In genomic region chr17:3959295-3959899, GRCh38 we compare ENCODE assay signal across 10 cellular contexts. TPM values are rescaled to one million over a fixed set of nuclear protein-coding genes. Genes with fewer than 3 reads are reported as not detected.
DNase-seq lines count a peak whose midpoint lies in the region; ATAC-seq, FAIRE-seq and TF ChIP-seq lines count a peak whose summit lies in the region.
"Had no signal": no experiment of that assay in that cellular context is flagged by ENCODE, and none has a peak within 500 bp of the region (broad histone marks: within the 10 kb centered on the region; RNA-seq: fewer than 3 reads in every experiment).

No MANE protein-coding gene starts in this region.

- peaks cover 19% of the 10 kb centered on the region for H3K27me3 ChIP-seq in SK-N-SH (ENCODE audit: insufficient read depth)
- H3K27me3 ChIP-seq: testis had no signal

- H3K4me1 ChIP-seq in HEK293 (ENCODE audit: control insufficient read depth, insufficient read depth, low read length) (peaks cover 10% of the 10 kb centered on the region), SK-N-SH (ENCODE audit: control insufficient read depth in 1 of 2, insufficient read depth in 2 of 2, low read depth in 1 of 2, low read length in 1 of 2) (peaks cover 0 to 16% of the 10 kb centered on the region in 2 experiments; a peak in 1 of 4 replicates)

- TF ChIP-seq RAD21 in SK-N-SH (IDR thresholded peaks at IDR 0.05; ENCODE audit: low read length), result no peak

- POLR2A ChIA-PET in HEK293 (lab: Yijun Ruan, JAX), result interaction anchor here (1.0 to 1.1 kb wide), 2 partner anchors 14 to 184 kb away, joined by 3 read pairs; partner anchors contain the start of gene CYB5D2
- POLR2A ChIA-PET in SK-N-SH (lab: Yijun Ruan, JAX), result interaction anchor here (0.6 kb wide), 1 partner anchor 473 kb away, joined by 3 read pairs; no protein-coding TSS in a partner anchor

- H3K4me3 Mint-ChIP-seq in T-helper 17 cell, result peak overlapping the region; percentile 28
- H3K4me3 Mint-ChIP-seq: nephron had no signal

- H3K79me2 ChIP-seq in SK-N-SH (ENCODE audit: insufficient read depth), result no peaks in the 10 kb centered on the region

- CTCF ChIA-PET in HEK293 (lab: Yijun Ruan, JAX) (interaction anchor here (1.4 to 1.6 kb wide), 2 partner anchors 46 to 59 kb away, joined by 3 to 4 read pairs; no protein-coding TSS in a partner anchor), SK-N-SH (lab: Yijun Ruan, JAX) (interaction anchor here (0.9 to 1.2 kb wide), 2 partner anchors 11 to 115 kb away, joined by 3 to 4 read pairs; no protein-coding TSS in a partner anchor)

- H3K27ac Mint-ChIP-seq in T-helper 17 cell, result peak overlapping the region; percentile 88

- H3K27me3 Mint-ChIP-seq in T-helper 17 cell, result no peaks in the 10 kb centered on the region

- peak; percentile 92 for DNase-seq in AG08396 (ENCODE audit: low spot score)
- DNase-seq in T-helper 17 cell, result no peak
- DNase-seq in putamen (ENCODE audit: low spot score), result no peak
- no peak for DNase-seq in COLO829 (ENCODE audit: low spot score)
- DNase-seq in SK-N-SH, result no peak
- DNase-seq: testis had no signal

- no peaks in the 10 kb centered on the region for H3K9me3 ChIP-seq in HEK293 (ENCODE audit: control insufficient read depth, insufficient read depth, low read depth, low read length)
- H3K9me3 ChIP-seq in T-helper 17 cell (ENCODE audit: control insufficient read depth, low read length, poor library complexity, severe bottlenecking), result no peaks in the 10 kb centered on the region
- H3K9me3 ChIP-seq in SK-N-SH, result no peaks in the 10 kb centered on the region
- H3K9me3 ChIP-seq: testis had no signal

- no peaks in the 10 kb centered on the region for H3K36me3 Mint-ChIP-seq in T-helper 17 cell (ENCODE audit: low read depth)

- peaks cover 53% of the 10 kb centered on the region for H3K4me1 Mint-ChIP-seq in T-helper 17 cell

- no peak overlapping the region for H3K9ac ChIP-seq in SK-N-SH

- no peaks in the 10 kb centered on the region for H3K36me3 ChIP-seq in HEK293 (ENCODE audit: control insufficient read depth in 2 of 2, insufficient read depth in 1 of 2, low read length in 2 of 2)
- no peaks in the 10 kb centered on the region for H3K36me3 ChIP-seq in SK-N-SH (replicated peaks in 1 of 2; ENCODE audit: control insufficient read depth in 1 of 2, insufficient read depth in 2 of 2, low read length in 1 of 2)

- H2AFZ ChIP-seq in SK-N-SH (ENCODE audit: low read depth), result no peak overlapping the region

- H3K4me2 ChIP-seq in SK-N-SH, result no peak overlapping the region

- ATAC-seq in T-helper 17 cell, result no peak
- no peak for ATAC-seq in GM19397 (IDR thresholded peaks at IDR 0.05; ENCODE audit: unreplicated experiment)

- H3F3A ChIP-seq in SK-N-SH (replicated peaks; ENCODE audit: insufficient read depth), result peaks cover 4% of the 10 kb centered on the region

- no peak for TF ChIP-seq CTCF in HEK293 (tag by site-specific recombination; IDR thresholded peaks at IDR 0.05)
- no peak for TF ChIP-seq CTCF in SK-N-SH (IDR thresholded peaks at IDR 0.05)

- no peak for TF ChIP-seq EP300 in SK-N-SH (IDR thresholded peaks at IDR 0.05; ENCODE audit: borderline replicate concordance in 1 of 2, low read depth in 1 of 2, low read length in 1 of 2)

- no peaks in the 10 kb centered on the region for H3K9me2 ChIP-seq in SK-N-SH

- WGBS in SK-N-SH (ENCODE audit: low lambda C conversion rate), result 53% methylated on average over 8 of the region's 15 CpGs

- H3K27ac ChIP-seq in HEK293 (ENCODE audit: extremely low read depth, low read depth, low read length) (no peak overlapping the region; the same call in 1 of the 2 replicates), SK-N-SH (ENCODE audit: low read depth in 2 of 2, low read length in 1 of 2) (no peak overlapping the region)
- H3K27ac ChIP-seq: testis had no signal

- no peak overlapping the region for H3K4me3 ChIP-seq in HEK293 (ENCODE audit: low read depth, low read length)
- no peak overlapping the region for H3K4me3 ChIP-seq in SK-N-SH (ENCODE audit: low read depth in 2 of 2, low read length in 1 of 2)
- H3K4me3 ChIP-seq: testis had no signal

- no peaks in the 10 kb centered on the region for H4K20me1 ChIP-seq in SK-N-SH (ENCODE audit: insufficient read depth)

- peak; percentile 65 for FAIRE-seq in islet of Langerhans (lab: Jason Lieb, UNC)

TF ChIP-seq in HEK293, 187 proteins besides CTCF, POLR2A, EP300 and RAD21 (continues in another document):
- TF ChIP-seq ZNF768 (tag by site-specific recombination; IDR thresholded peaks at IDR 0.05), result no peak
- TF ChIP-seq KLF16 (tag by site-specific recombination; IDR thresholded peaks at IDR 0.05), result no peak
- peak; percentile 25; the same call in 1 of the 2 replicates for TF ChIP-seq ZNF639 (tag by site-specific recombination; IDR thresholded peaks at IDR 0.05)
- TF ChIP-seq GLIS2 (tag by site-specific recombination; IDR thresholded peaks at IDR 0.05), result peak; percentile 41

TF ChIP-seq in SK-N-SH, 30 proteins besides CTCF, POLR2A, EP300 and RAD21:
- TF ChIP-seq PBX3 (IDR thresholded peaks at IDR 0.05), result no peak
- TF ChIP-seq ELF1 (IDR thresholded peaks at IDR 0.05), result no peak
- no peak for TF ChIP-seq TEAD4 (IDR thresholded peaks at IDR 0.05; ENCODE audit: borderline replicate concordance, insufficient read depth)
- TF ChIP-seq SIN3A (IDR thresholded peaks at IDR 0.05; ENCODE audit: borderline replicate concordance, low read depth, low read length), result no peak
- no peak for TF ChIP-seq GABPA (IDR thresholded peaks at IDR 0.05; ENCODE audit: low read depth)
- no peak for TF ChIP-seq TAF1 (IDR thresholded peaks at IDR 0.05; ENCODE audit: borderline replicate concordance, low read depth, low read length)
- no peak for TF ChIP-seq FOXJ3 (CRISPR knock-in tag; IDR thresholded peaks at IDR 0.05)
- no peak for TF ChIP-seq REST (IDR thresholded peaks at IDR 0.05; ENCODE audit: low read depth, low read length)
- no peak for TF ChIP-seq RFX5 (IDR thresholded peaks at IDR 0.05; ENCODE audit: low read length)
- no peak for TF ChIP-seq FOXM1 (IDR thresholded peaks at IDR 0.05; ENCODE audit: low read depth)
- no peak for TF ChIP-seq MXI1 (IDR thresholded peaks at IDR 0.05; ENCODE audit: low read depth, low read length)
- TF ChIP-seq YY1 (IDR thresholded peaks at IDR 0.05; ENCODE audit: low read depth), result no peak
- TF ChIP-seq EZH2phosphoT487 (IDR thresholded peaks at IDR 0.05; ENCODE audit: borderline replicate concordance, low read depth), result no peak
- no peak for TF ChIP-seq GATA2 (CRISPR knock-in tag; IDR thresholded peaks at IDR 0.05)
- TF ChIP-seq RXRA (IDR thresholded peaks at IDR 0.05; ENCODE audit: borderline replicate concordance, low read depth), result no peak

RNA-seq across cellular contexts. Expression of gene ATP2A3, which starts 4.8 kb away (rescaled TPM):
- 100 to 1,000 TPM; 279 to 298 TPM for total RNA-seq in T-helper 17 cell
- polyA plus RNA-seq in SK-N-SH (2012; rRNA removed), result 1.9 and 2.1 TPM in 2 replicates
- polyA plus RNA-seq in SK-N-SH (2012; cell fraction: cytosol; rRNA removed), result 0.67 and 0.92 TPM in 2 replicates
- polyA plus RNA-seq in SK-N-SH (2012; cell fraction: nucleus; rRNA removed), result 4.9 and 5.6 TPM in 2 replicates

RNA-seq across cellular contexts. Expression of gene P2RX1, which starts 43.1 kb away (rescaled TPM):
- 10 to 100 TPM in 1 of 2 donors, 1 to 10 TPM in 1; 4.2 to 15.0 TPM for total RNA-seq in T-helper 17 cell
- polyA plus RNA-seq in SK-N-SH (2012; rRNA removed), result not detected in 2 replicates
- not detected in 2 replicates for polyA plus RNA-seq in SK-N-SH (2012; cell fraction: cytosol; rRNA removed)
- polyA plus RNA-seq in SK-N-SH (2012; cell fraction: nucleus; rRNA removed), result 0.04 TPM in 1 of 2 replicates, not detected in the other
